Comparison of ENCODE assay signal across 26 cellular contexts in the genomic region with DNA sequence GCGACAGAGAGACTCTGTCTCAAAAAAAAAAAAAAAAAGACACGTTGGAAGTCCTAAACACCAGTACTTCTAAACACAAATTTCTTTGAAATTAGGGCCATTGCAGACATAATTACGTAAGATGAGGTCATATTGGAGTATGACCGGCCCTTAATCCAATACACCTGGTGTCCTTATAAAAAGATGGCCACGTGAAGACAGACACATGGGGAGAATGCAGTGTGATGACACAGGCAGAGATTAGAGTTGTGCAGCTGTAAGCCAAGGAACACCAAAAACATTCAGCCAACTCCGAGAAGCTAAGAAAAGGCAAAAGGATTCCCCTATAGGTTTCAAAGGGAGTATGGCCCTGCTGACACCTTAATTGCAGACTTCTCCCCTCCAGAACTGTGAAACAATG.
"Had no signal": no experiment of that assay in that cellular context is flagged by ENCODE, and none has a peak within 500 bp of the region (broad histone marks: within the 10 kb centered on the region; RNA-seq: fewer than 3 reads in every experiment).

No MANE protein-coding gene starts in this region.

- ATAC-seq: activated CD4-positive, alpha-beta T cell treated with anti-CD3 and anti-CD28 coated beads for 36 hours; activated CD8-positive, alpha-beta memory T cell treated with anti-CD3 and anti-CD28 coated beads, Interleukin-2, amount 10 ng/mL, durations not matched to agents 7 days and 5 days; activated CD8-positive, alpha-beta T cell treated with anti-CD3 and anti-CD28 coated beads, Interleukin-2, amount 10 ng/mL, durations not matched to agents 7 days and 5 days; activated naive CD8-positive, alpha-beta T cell treated with anti-CD3 and anti-CD28 coated beads, Interleukin-2, amount 50 U/mL, for 24 hours; esophagus mucosa; foreskin keratinocyte; naive thymus-derived CD4-positive, alpha-beta T cell; stimulated activated memory B cell treated with anti-CD40 and anti-IgM and Interleukin-4, amounts not matched to agents 10 μg/mL and 1 μg/mL and 100 μg/mL, for 72 hours; stimulated activated naive CD8-positive, alpha-beta T cell treated with anti-CD3 and anti-CD28 coated beads, Interleukin-15, amount 100 ng/mL, for 72 hours had no signal

- H3K9me3 ChIP-seq: heart left ventricle, thyroid gland, upper lobe of left lung, vagina had no signal

- H3K27me3 Mint-ChIP-seq: activated CD4-positive, alpha-beta T cell treated with anti-CD3 and anti-CD28 coated beads for 36 hours; activated CD8-positive, alpha-beta memory T cell treated with anti-CD3 and anti-CD28 coated beads, Interleukin-2, amount 10 ng/mL, durations not matched to agents 7 days and 5 days; activated naive CD4-positive, alpha-beta T cell treated with anti-CD3 and anti-CD28 coated beads, Interleukin-2, amount 50 U/mL, for 24 hours; activated naive CD8-positive, alpha-beta T cell treated with anti-CD3 and anti-CD28 coated beads, Interleukin-2, amount 50 U/mL, for 24 hours; central memory CD8-positive, alpha-beta T cell; dendritic cell treated with granulocyte-macrophage colony-stimulating factor and Interleukin-4, amounts not matched to agents 40 ng/mL and 50 ng/mL, for 4 days; naive thymus-derived CD4-positive, alpha-beta T cell; stimulated activated memory B cell treated with anti-CD40 and anti-IgM and Interleukin-4, amounts not matched to agents 10 μg/mL and 1 μg/mL and 100 μg/mL, for 72 hours; stimulated activated naive CD8-positive, alpha-beta T cell treated with anti-CD3 and anti-CD28 coated beads, Interleukin-15, amount 100 ng/mL, for 72 hours had no signal

- H3K4me3 Mint-ChIP-seq: activated CD4-positive, alpha-beta T cell treated with anti-CD3 and anti-CD28 coated beads for 36 hours; activated CD8-positive, alpha-beta memory T cell treated with anti-CD3 and anti-CD28 coated beads, Interleukin-2, amount 10 ng/mL, durations not matched to agents 7 days and 5 days; activated CD8-positive, alpha-beta T cell treated with anti-CD3 and anti-CD28 coated beads, Interleukin-2, amount 10 ng/mL, durations not matched to agents 7 days and 5 days; activated naive CD4-positive, alpha-beta T cell treated with anti-CD3 and anti-CD28 coated beads, Interleukin-2, amount 50 U/mL, for 24 hours; activated naive CD8-positive, alpha-beta T cell treated with anti-CD3 and anti-CD28 coated beads, Interleukin-2, amount 50 U/mL, for 24 hours; central memory CD8-positive, alpha-beta T cell; dendritic cell treated with granulocyte-macrophage colony-stimulating factor and Interleukin-4, amounts not matched to agents 40 ng/mL and 50 ng/mL, for 4 days; endodermal cell; naive thymus-derived CD4-positive, alpha-beta T cell; stimulated activated memory B cell treated with anti-CD40 and anti-IgM and Interleukin-4, amounts not matched to agents 10 μg/mL and 1 μg/mL and 100 μg/mL, for 72 hours; stimulated activated naive CD8-positive, alpha-beta T cell treated with anti-CD3 and anti-CD28 coated beads, Interleukin-15, amount 100 ng/mL, for 72 hours had no signal

- H3K36me3 ChIP-seq: heart left ventricle, thyroid gland, upper lobe of left lung, vagina had no signal

- H3K9me3 Mint-ChIP-seq: activated naive CD4-positive, alpha-beta T cell treated with anti-CD3 and anti-CD28 coated beads, Interleukin-2, amount 50 U/mL, for 24 hours; activated naive CD8-positive, alpha-beta T cell treated with anti-CD3 and anti-CD28 coated beads, Interleukin-2, amount 50 U/mL, for 24 hours; dendritic cell treated with granulocyte-macrophage colony-stimulating factor and Interleukin-4, amounts not matched to agents 40 ng/mL and 50 ng/mL, for 4 days; endodermal cell had no signal

- H3K27ac Mint-ChIP-seq: activated CD4-positive, alpha-beta T cell treated with anti-CD3 and anti-CD28 coated beads for 36 hours; activated CD8-positive, alpha-beta memory T cell treated with anti-CD3 and anti-CD28 coated beads, Interleukin-2, amount 10 ng/mL, durations not matched to agents 7 days and 5 days; activated CD8-positive, alpha-beta T cell treated with anti-CD3 and anti-CD28 coated beads, Interleukin-2, amount 10 ng/mL, durations not matched to agents 7 days and 5 days; activated naive CD4-positive, alpha-beta T cell treated with anti-CD3 and anti-CD28 coated beads, Interleukin-2, amount 50 U/mL, for 24 hours; activated naive CD8-positive, alpha-beta T cell treated with anti-CD3 and anti-CD28 coated beads, Interleukin-2, amount 50 U/mL, for 24 hours; activated T-helper 2 cell treated with anti-CD3 and anti-CD28 coated beads, Interferon-gamma antibody, Interleukin-2, Interleukin-4, amounts not matched to agents 10 μg/mL and 5 μg/mL and 100 μg/mL, durations not matched to agents 14 hours and 24 hours and 36 hours; dendritic cell treated with granulocyte-macrophage colony-stimulating factor and Interleukin-4, amounts not matched to agents 40 ng/mL and 50 ng/mL, for 4 days; endodermal cell; naive thymus-derived CD4-positive, alpha-beta T cell; stimulated activated memory B cell treated with anti-CD40 and anti-IgM and Interleukin-4, amounts not matched to agents 10 μg/mL and 1 μg/mL and 100 μg/mL, for 72 hours; stimulated activated naive CD8-positive, alpha-beta T cell treated with anti-CD3 and anti-CD28 coated beads, Interleukin-15, amount 100 ng/mL, for 72 hours had no signal

- H3K4me3 ChIP-seq: heart left ventricle, smooth muscle cell, thyroid gland, upper lobe of left lung, vagina had no signal

- H3K4me1 ChIP-seq: foreskin keratinocyte, heart left ventricle, thyroid gland, upper lobe of left lung, vagina had no signal

- H3K27me3 ChIP-seq: foreskin keratinocyte, heart left ventricle, thyroid gland, upper lobe of left lung, vagina had no signal

- H3K36me3 Mint-ChIP-seq: activated CD8-positive, alpha-beta memory T cell treated with anti-CD3 and anti-CD28 coated beads, Interleukin-2, amount 10 ng/mL, durations not matched to agents 7 days and 5 days; activated naive CD4-positive, alpha-beta T cell treated with anti-CD3 and anti-CD28 coated beads, Interleukin-2, amount 50 U/mL, for 24 hours; naive thymus-derived CD4-positive, alpha-beta T cell; stimulated activated memory B cell treated with anti-CD40 and anti-IgM and Interleukin-4, amounts not matched to agents 10 μg/mL and 1 μg/mL and 100 μg/mL, for 72 hours had no signal

- H3K27ac ChIP-seq: foreskin keratinocyte, heart left ventricle, thyroid gland, upper lobe of left lung, vagina had no signal

- H3K4me1 Mint-ChIP-seq: activated CD4-positive, alpha-beta T cell treated with anti-CD3 and anti-CD28 coated beads for 36 hours; activated CD8-positive, alpha-beta memory T cell treated with anti-CD3 and anti-CD28 coated beads, Interleukin-2, amount 10 ng/mL, durations not matched to agents 7 days and 5 days; activated naive CD4-positive, alpha-beta T cell treated with anti-CD3 and anti-CD28 coated beads, Interleukin-2, amount 50 U/mL, for 24 hours; activated naive CD8-positive, alpha-beta T cell treated with anti-CD3 and anti-CD28 coated beads, Interleukin-2, amount 50 U/mL, for 24 hours; central memory CD8-positive, alpha-beta T cell; endodermal cell; naive thymus-derived CD4-positive, alpha-beta T cell; stimulated activated memory B cell treated with anti-CD40 and anti-IgM and Interleukin-4, amounts not matched to agents 10 μg/mL and 1 μg/mL and 100 μg/mL, for 72 hours; stimulated activated naive CD8-positive, alpha-beta T cell treated with anti-CD3 and anti-CD28 coated beads, Interleukin-15, amount 100 ng/mL, for 72 hours had no signal

- DNase-seq: activated CD4-positive, alpha-beta T cell treated with anti-CD3 and anti-CD28 coated beads for 36 hours; activated CD4-positive, CD25-positive, alpha-beta regulatory T cell; activated CD8-positive, alpha-beta memory T cell treated with anti-CD3 and anti-CD28 coated beads, Interleukin-2, amount 10 ng/mL, durations not matched to agents 7 days and 5 days; activated CD8-positive, alpha-beta T cell treated with anti-CD3 and anti-CD28 coated beads, Interleukin-2, amount 10 ng/mL, durations not matched to agents 7 days and 5 days; activated naive CD8-positive, alpha-beta T cell treated with anti-CD3 and anti-CD28 coated beads, Interleukin-2, amount 50 U/mL, for 24 hours; activated T-cell treated with anti-CD3 and anti-CD28 coated beads, Interleukin-2, amount 50 U/mL, for 48 hours; amygdala; endodermal cell; foreskin keratinocyte; heart left ventricle; midbrain; naive thymus-derived CD4-positive, alpha-beta T cell; stimulated activated CD4-positive, alpha-beta T cell treated with anti-CD3 and anti-CD28 coated beads, Interleukin-1b, Interleukin-23, amount 100 ng/mL, for 48 hours; stimulated activated CD4-positive, alpha-beta T cell treated with anti-CD3 and anti-CD28 coated beads, Interleukin-4, amount 100 ng/mL, for 4 hours; stimulated activated CD8-positive, alpha-beta memory T cell treated with anti-CD3 and anti-CD28 coated beads, Interleukin-4, amount 100 ng/mL, for 48 hours; stimulated activated naive CD8-positive, alpha-beta T cell treated with anti-CD3 and anti-CD28 coated beads, Interleukin-15, amount 100 ng/mL, for 72 hours; thyroid gland; upper lobe of left lung had no signal
